ENCODE assay signal across 19 cellular contexts in genomic region chr16:19677403-19677802, GRCh38.
"Had no signal": no experiment of that assay in that cellular context is flagged by ENCODE, and none has a peak within 500 bp of the region (broad histone marks: within the 10 kb centered on the region; RNA-seq: fewer than 3 reads in every experiment).

No MANE protein-coding gene starts in this region.

- H3K9me3 ChIP-seq: gastroesophageal sphincter, lower lobe of right lung, sigmoid colon, spleen had no signal

- H3K27me3 ChIP-seq: gastroesophageal sphincter, sigmoid colon, spleen had no signal

- H3K4me3 ChIP-seq: gastroesophageal sphincter, lower lobe of right lung, sigmoid colon, spleen had no signal

- H3K36me3 Mint-ChIP-seq: natural killer cell treated with Interleukin-12 subunit alpha and Interleukin-12 subunit beta and Interleukin-15 and Interleukin-18, amount 100 ng/mL, for 72 hours had no signal

- H3K27ac Mint-ChIP-seq: activated CD4-positive, alpha-beta T cell treated with anti-CD3 and anti-CD28 coated beads, Interleukin-2, amount 10 ng/mL, durations not matched to agents 7 days and 5 days; activated CD8-positive, alpha-beta T cell treated with anti-CD3 and anti-CD28 coated beads, Interleukin-2, amount 10 ng/mL, durations not matched to agents 7 days and 5 days; activated naive CD4-positive, alpha-beta T cell treated with anti-CD3 and anti-CD28 coated beads, Interleukin-2, amount 10 ng/mL, durations not matched to agents 7 days and 5 days; activated naive CD8-positive, alpha-beta T cell treated with anti-CD3 and anti-CD28 coated beads, Interleukin-2, amount 50 U/mL, for 24 hours; activated T-cell treated with anti-CD3 and anti-CD28 coated beads, Interleukin-2, amount 50 U/mL, for 24 hours; natural killer cell treated with Interleukin-12 subunit alpha and Interleukin-12 subunit beta and Interleukin-15 and Interleukin-18, amount 100 ng/mL, for 72 hours; stimulated activated naive B cell treated with anti-CD40 and anti-IgM and Interleukin-4, amounts not matched to agents 10 μg/mL and 1 μg/mL and 100 μg/mL, for 72 hours; type B pancreatic cell had no signal

- H3K27me3 Mint-ChIP-seq: activated CD4-positive, alpha-beta T cell treated with anti-CD3 and anti-CD28 coated beads, Interleukin-2, amount 10 ng/mL, durations not matched to agents 7 days and 5 days; activated naive CD4-positive, alpha-beta T cell treated with anti-CD3 and anti-CD28 coated beads, Interleukin-2, amount 10 ng/mL, durations not matched to agents 7 days and 5 days; activated naive CD8-positive, alpha-beta T cell treated with anti-CD3 and anti-CD28 coated beads, Interleukin-2, amount 50 U/mL, for 24 hours; activated T-cell treated with anti-CD3 and anti-CD28 coated beads, Interleukin-2, amount 50 U/mL, for 24 hours; natural killer cell treated with Interleukin-12 subunit alpha and Interleukin-12 subunit beta and Interleukin-15 and Interleukin-18, amount 100 ng/mL, for 72 hours; stimulated activated naive B cell treated with anti-CD40 and anti-IgM and Interleukin-4, amounts not matched to agents 10 μg/mL and 1 μg/mL and 100 μg/mL, for 72 hours; type B pancreatic cell had no signal

- H3K4me1 Mint-ChIP-seq: activated CD4-positive, alpha-beta T cell treated with anti-CD3 and anti-CD28 coated beads, Interleukin-2, amount 10 ng/mL, durations not matched to agents 7 days and 5 days; activated naive CD4-positive, alpha-beta T cell treated with anti-CD3 and anti-CD28 coated beads, Interleukin-2, amount 10 ng/mL, durations not matched to agents 7 days and 5 days; activated naive CD8-positive, alpha-beta T cell treated with anti-CD3 and anti-CD28 coated beads, Interleukin-2, amount 50 U/mL, for 24 hours; stimulated activated naive B cell treated with anti-CD40 and anti-IgM and Interleukin-4, amounts not matched to agents 10 μg/mL and 1 μg/mL and 100 μg/mL, for 72 hours had no signal

- ATAC-seq: activated CD8-positive, alpha-beta T cell treated with anti-CD3 and anti-CD28 coated beads, Interleukin-2, amount 10 ng/mL, durations not matched to agents 7 days and 5 days; activated naive CD8-positive, alpha-beta T cell treated with anti-CD3 and anti-CD28 coated beads, Interleukin-2, amount 50 U/mL, for 24 hours; esophagus mucosa; gastroesophageal sphincter; lower lobe of right lung; natural killer cell treated with Interleukin-12 subunit alpha and Interleukin-12 subunit beta and Interleukin-15 and Interleukin-18, amount 100 ng/mL, for 72 hours; stimulated activated naive B cell treated with anti-CD40 and anti-IgM and Interleukin-4, amounts not matched to agents 10 μg/mL and 1 μg/mL and 100 μg/mL, for 72 hours had no signal

- DNase-seq: activated CD4-positive, alpha-beta T cell treated with anti-CD3 and anti-CD28 coated beads, Interleukin-2, amount 10 ng/mL, durations not matched to agents 7 days and 5 days; activated CD8-positive, alpha-beta T cell treated with anti-CD3 and anti-CD28 coated beads, Interleukin-2, amount 10 ng/mL, durations not matched to agents 7 days and 5 days; activated naive CD4-positive, alpha-beta T cell treated with anti-CD3 and anti-CD28 coated beads, Interleukin-2, amount 10 ng/mL, durations not matched to agents 7 days and 5 days; activated naive CD8-positive, alpha-beta T cell treated with anti-CD3 and anti-CD28 coated beads, Interleukin-2, amount 50 U/mL, for 24 hours; activated T-cell treated with anti-CD3 and anti-CD28 coated beads, Interleukin-2, amount 50 U/mL, for 24 hours; aorta; cerebellar nuclear complex; cortex of kidney; effector CD4-positive, alpha-beta T cell; lower lobe of right lung; sigmoid colon; spleen; stimulated activated CD4-positive, alpha-beta T cell treated with anti-CD3 and anti-CD28 coated beads, Interleukin-4, amount 100 ng/mL, for 4 hours; stimulated activated naive B cell treated with anti-CD40 and anti-IgM and Interleukin-4, amounts not matched to agents 10 μg/mL and 1 μg/mL and 100 μg/mL, for 72 hours; T1000 had no signal

- H3K27ac ChIP-seq: gastroesophageal sphincter, lower lobe of right lung, sigmoid colon, spleen had no signal

- H3K4me1 ChIP-seq: gastroesophageal sphincter, lower lobe of right lung, sigmoid colon, spleen had no signal

- H3K9me3 Mint-ChIP-seq: activated CD4-positive, alpha-beta T cell treated with anti-CD3 and anti-CD28 coated beads, Interleukin-2, amount 10 ng/mL, durations not matched to agents 7 days and 5 days; activated naive CD4-positive, alpha-beta T cell treated with anti-CD3 and anti-CD28 coated beads, Interleukin-2, amount 10 ng/mL, durations not matched to agents 7 days and 5 days; activated naive CD8-positive, alpha-beta T cell treated with anti-CD3 and anti-CD28 coated beads, Interleukin-2, amount 50 U/mL, for 24 hours; activated T-cell treated with anti-CD3 and anti-CD28 coated beads, Interleukin-2, amount 50 U/mL, for 24 hours; natural killer cell treated with Interleukin-12 subunit alpha and Interleukin-12 subunit beta and Interleukin-15 and Interleukin-18, amount 100 ng/mL, for 72 hours; stimulated activated naive B cell treated with anti-CD40 and anti-IgM and Interleukin-4, amounts not matched to agents 10 μg/mL and 1 μg/mL and 100 μg/mL, for 72 hours; type B pancreatic cell had no signal

- H3K4me3 Mint-ChIP-seq: activated CD4-positive, alpha-beta T cell treated with anti-CD3 and anti-CD28 coated beads, Interleukin-2, amount 10 ng/mL, durations not matched to agents 7 days and 5 days; activated CD8-positive, alpha-beta T cell treated with anti-CD3 and anti-CD28 coated beads, Interleukin-2, amount 10 ng/mL, durations not matched to agents 7 days and 5 days; activated naive CD4-positive, alpha-beta T cell treated with anti-CD3 and anti-CD28 coated beads, Interleukin-2, amount 10 ng/mL, durations not matched to agents 7 days and 5 days; activated naive CD8-positive, alpha-beta T cell treated with anti-CD3 and anti-CD28 coated beads, Interleukin-2, amount 50 U/mL, for 24 hours; activated T-cell treated with anti-CD3 and anti-CD28 coated beads, Interleukin-2, amount 50 U/mL, for 24 hours; natural killer cell treated with Interleukin-12 subunit alpha and Interleukin-12 subunit beta and Interleukin-15 and Interleukin-18, amount 100 ng/mL, for 72 hours; stimulated activated naive B cell treated with anti-CD40 and anti-IgM and Interleukin-4, amounts not matched to agents 10 μg/mL and 1 μg/mL and 100 μg/mL, for 72 hours; type B pancreatic cell had no signal
